19 cellular contexts compared by ENCODE assay signal in genomic region chr4:48300004-48300403, GRCh38. TPM values are rescaled to one million over a fixed set of nuclear protein-coding genes. Genes with fewer than 3 reads are reported as not detected.
A peak's percentile ranks its signal among the peaks of the same experiment; 100 is the strongest.
DNase-seq lines count a peak whose midpoint lies in the region; ATAC-seq and TF ChIP-seq lines count a peak whose summit lies in the region.
"Had no signal": no experiment of that assay in that cellular context is flagged by ENCODE, and none has a peak within 500 bp of the region (broad histone marks: within the 10 kb centered on the region; RNA-seq: fewer than 3 reads in every experiment).

No MANE protein-coding gene starts in this region.

- ATAC-seq in GM21390 (IDR thresholded peaks at IDR 0.05; ENCODE audit: unreplicated experiment): no peak

- peak; percentile 16 for DNase-seq in AG08396 (ENCODE audit: low spot score)
- DNase-seq in HFFc6: peak; percentile 22
- peak; percentile 38 for DNase-seq in astrocyte of the spinal cord (ENCODE audit: low read depth, low spot score)
- DNase-seq in fibroblast of the aortic adventitia (ENCODE audit: low read depth): peak; percentile 65
- DNase-seq in activated CD4-positive, CD25-positive, alpha-beta regulatory T cell treated with anti-CD3 and anti-CD28 coated beads, Interleukin-2, amount 50 U/mL, for 72 hours: no peak
- no peak for DNase-seq in activated naive CD4-positive, alpha-beta T cell treated with anti-CD3 and anti-CD28 coated beads, Interleukin-2, amount 50 U/mL, for 16 hours
- no peak for DNase-seq in occipital lobe (lab: John Stamatoyannopoulos, UW)
- DNase-seq: 8988T, DMS 273 treated with DMSO at 0.1 percent for 48 hours, NCI-H1436, NCI-H2029, NCI-H2171, NCI-H748 treated with DMSO at 0.1 percent for 48 hours, OCI-M1, RPMI8226, SIG-M5 had no signal

- in situ Hi-C loops in astrocyte of the spinal cord (cut with HindIII; ENCODE audit: low sequenced_read_pairs): no loop called here

- H3K27ac Mint-ChIP-seq in HFFc6: no peak overlapping the region
- H3K27ac Mint-ChIP-seq: CD14-positive monocyte had no signal

- H3K27me3 Mint-ChIP-seq in HFFc6 (ENCODE audit: insufficient read depth): peaks cover 2% of the 10 kb centered on the region

- H3K4me3 Mint-ChIP-seq in HFFc6: no peak overlapping the region
- H3K4me3 Mint-ChIP-seq: CD14-positive monocyte had no signal

- TF ChIP-seq CTCF in HFFc6 (IDR thresholded peaks at IDR 0.05) (no peak), astrocyte of the spinal cord (IDR thresholded peaks at IDR 0.05; ENCODE audit: low read depth, low read length) (no peak), fibroblast of the aortic adventitia (IDR thresholded peaks at IDR 0.05; ENCODE audit: insufficient read depth, low read length) (no peak)

- H3K9me3 Mint-ChIP-seq in HFFc6: no peaks in the 10 kb centered on the region
- H3K9me3 Mint-ChIP-seq: CD14-positive monocyte had no signal

- H3K36me3 Mint-ChIP-seq in HFFc6 (ENCODE audit: low read depth): no peaks in the 10 kb centered on the region
- H3K36me3 Mint-ChIP-seq: CD14-positive monocyte had no signal

- peaks cover 13% of the 10 kb centered on the region for H3K4me1 Mint-ChIP-seq in HFFc6 (ENCODE audit: low read depth)

- H3K4me3 ChIP-seq in astrocyte of the spinal cord (ENCODE audit: low read depth, low read length): no peak overlapping the region
- H3K4me3 ChIP-seq in fibroblast of the aortic adventitia (ENCODE audit: low read depth, low read length): no peak overlapping the region
- H3K4me3 ChIP-seq: HAP-1 had no signal

RNA-seq across cellular contexts. Expression of gene TEC, which starts 30.4 kb away (rescaled TPM):
- total RNA-seq in HFFc6 (2021; fragmentation: NEBNext Ultra II Directional; extraction: Animal tissue kit (Norgen Biotek cat#: 25700)): under 1 TPM in 1 of 6 experiments, not detected in 5; 0.23 TPM
- total RNA-seq in fibroblast of the aortic adventitia (ENCODE audit: low replicate concordance): 0.72 and 3.5 TPM in 2 replicates
- 5.5 TPM for total RNA-seq in occipital lobe

RNA-seq across cellular contexts. Expression of gene SLAIN2, which starts 41.3 kb away (rescaled TPM):
- total RNA-seq in HFFc6 (2021; fragmentation: NEBNext Ultra II Directional; extraction: Animal tissue kit (Norgen Biotek cat#: 25700)): 100 to 1,000 TPM in 5 of 6 experiments, 10 to 100 TPM in 1; 93.7 to 136 (median 114) TPM
- total RNA-seq in fibroblast of the aortic adventitia (ENCODE audit: low replicate concordance) (9.6 and 93.5 TPM in 2 replicates), occipital lobe (345 TPM)

Comparison
In these comparisons a context has a peak if more than half of its experiments do, and no peak if none do; other contexts are left out.
1. DNase-seq: peak in AG08396 (single experiment), HFFc6 (single experiment), astrocyte of the spinal cord (single experiment) and fibroblast of the aortic adventitia (single experiment); none in activated CD4-positive, CD25-positive, alpha-beta regulatory T cell treated with anti-CD3 and anti-CD28 coated beads, Interleukin-2, amount 50 U/mL, for 72 hours (single experiment), activated naive CD4-positive, alpha-beta T cell treated with anti-CD3 and anti-CD28 coated beads, Interleukin-2, amount 50 U/mL, for 16 hours (single experiment) and occipital lobe (single experiment).